In the genomic region with DNA sequence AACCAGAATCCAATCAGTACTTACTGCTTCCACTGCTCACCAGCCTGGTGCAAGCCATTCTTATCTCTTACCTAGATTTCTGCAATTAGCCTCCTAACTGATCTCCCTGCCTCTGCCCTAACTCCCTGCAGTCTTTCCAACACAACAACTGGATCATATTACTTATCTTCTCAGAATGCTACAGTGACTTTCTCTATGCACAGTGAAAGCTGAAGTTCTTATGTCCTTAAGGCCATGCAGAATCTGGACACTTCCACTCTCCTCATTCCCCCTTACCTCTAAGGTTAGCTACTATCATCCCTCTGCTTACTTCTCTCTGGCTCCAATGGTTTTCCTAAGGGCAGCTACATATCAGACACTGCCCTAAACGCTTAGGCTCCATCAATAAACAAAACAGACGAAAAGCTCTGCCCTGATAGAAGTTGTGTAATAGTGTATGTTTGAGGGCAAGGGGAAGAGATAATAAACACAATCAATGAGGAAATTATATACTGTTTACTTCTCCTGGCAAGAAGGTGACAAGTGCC, we compare ENCODE assay signal across 1 cellular context.
TF ChIP-seq lines count a peak whose summit lies in the region.

No MANE protein-coding gene starts in this region.

TF ChIP-seq in A549, 52 proteins besides CTCF, POLR2A, EP300 and RAD21 (continued from another document):
- TF ChIP-seq, protein P1, sequence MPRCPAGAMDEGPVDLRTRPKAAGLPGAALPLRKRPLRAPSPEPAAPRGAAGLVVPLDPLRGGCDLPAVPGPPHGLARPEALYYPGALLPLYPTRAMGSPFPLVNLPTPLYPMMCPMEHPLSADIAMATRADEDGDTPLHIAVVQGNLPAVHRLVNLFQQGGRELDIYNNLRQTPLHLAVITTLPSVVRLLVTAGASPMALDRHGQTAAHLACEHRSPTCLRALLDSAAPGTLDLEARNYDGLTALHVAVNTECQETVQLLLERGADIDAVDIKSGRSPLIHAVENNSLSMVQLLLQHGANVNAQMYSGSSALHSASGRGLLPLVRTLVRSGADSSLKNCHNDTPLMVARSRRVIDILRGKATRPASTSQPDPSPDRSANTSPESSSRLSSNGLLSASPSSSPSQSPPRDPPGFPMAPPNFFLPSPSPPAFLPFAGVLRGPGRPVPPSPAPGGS (IDR thresholded peaks at IDR 0.05) = no peak
- no peak for TF ChIP-seq KDM1A (IDR thresholded peaks at IDR 0.05; ENCODE audit: low read depth)
- no peak for TF ChIP-seq ZFP36 (IDR thresholded peaks at IDR 0.05; ENCODE audit: borderline replicate concordance, partially characterized antibody)
- TF ChIP-seq KDM5A (IDR thresholded peaks at IDR 0.05) = no peak
